In genomic region chr4:102599455-102599854, GRCh38 we compare ENCODE assay signal across 13 cellular contexts.
DNase-seq lines count a peak whose midpoint lies in the region; ATAC-seq and TF ChIP-seq lines count a peak whose summit lies in the region.
"Had no signal": no experiment of that assay in that cellular context is flagged by ENCODE, and none has a peak within 500 bp of the region (broad histone marks: within the 10 kb centered on the region; RNA-seq: fewer than 3 reads in every experiment).

No MANE protein-coding gene starts in this region.

- no peaks in the 10 kb centered on the region for H3K9me3 ChIP-seq in cardiac muscle cell (ENCODE audit: low read depth)
- no peaks in the 10 kb centered on the region for H3K9me3 ChIP-seq in thymus (ENCODE audit: control insufficient read depth)

- DNase-seq in cardiac muscle cell (ENCODE audit: low read depth in 1 of 2, low spot score in 1 of 2) (no peak), Right ventricle myocardium inferior (ENCODE audit: missing footprints) (no peak), immature natural killer cell (no peak), epidermal melanocyte (ENCODE audit: insufficient read length, low spot score) (no peak), pons (ENCODE audit: low spot score) (no peak)
- DNase-seq in activated naive CD8-positive, alpha-beta T cell treated with anti-CD3 and anti-CD28 coated beads, Interleukin-2, amount 50 U/mL, for 24 hours: no peak
- DNase-seq: dorsolateral prefrontal cortex, NCI-H1105 treated with DMSO at 0.1 percent for 48 hours, occipital lobe, SHP77 treated with DMSO at 0.1 percent for 48 hours had no signal

- H3K4me3 ChIP-seq in cardiac muscle cell (no peak overlapping the region), thymus (ENCODE audit: low read length) (no peak overlapping the region)
- H3K4me3 ChIP-seq: dorsolateral prefrontal cortex had no signal

- peak overlapping the region; percentile 98 for H3K27ac ChIP-seq in cardiac muscle cell
- peak overlapping the region; percentile 31 for H3K27ac ChIP-seq in thymus (ENCODE audit: low read depth)

- H3K27me3 ChIP-seq in cardiac muscle cell (no peaks in the 10 kb centered on the region), thymus (ENCODE audit: control insufficient read depth, insufficient read depth) (no peaks in the 10 kb centered on the region)
- H3K27me3 ChIP-seq: dorsolateral prefrontal cortex had no signal

- H3K36me3 ChIP-seq in cardiac muscle cell (peaks cover 10% of the 10 kb centered on the region), thymus (ENCODE audit: control insufficient read depth, insufficient read depth) (no peaks in the 10 kb centered on the region)

- no peak for ATAC-seq in Right ventricle myocardium inferior
- ATAC-seq in HG03025 (IDR thresholded peaks at IDR 0.05; ENCODE audit: low FRiP score, unreplicated experiment): peak; percentile 24
- ATAC-seq in activated naive CD8-positive, alpha-beta T cell treated with anti-CD3 and anti-CD28 coated beads, Interleukin-2, amount 50 U/mL, for 24 hours: peak; percentile 4
- ATAC-seq: WTC11 had no signal

- peaks cover 52% of the 10 kb centered on the region for H3K4me1 ChIP-seq in cardiac muscle cell (ENCODE audit: low read depth)
- H3K4me1 ChIP-seq in thymus (ENCODE audit: control insufficient read depth, insufficient read depth, low read length): peaks cover 11% of the 10 kb centered on the region

- no peaks in the 10 kb centered on the region for H3K27me3 Mint-ChIP-seq in activated naive CD8-positive, alpha-beta T cell treated with anti-CD3 and anti-CD28 coated beads, Interleukin-2, amount 50 U/mL, for 24 hours
- H3K27me3 Mint-ChIP-seq in immature natural killer cell (ENCODE audit: low read depth in 3 of 3): no peaks in the 10 kb centered on the region

- H3K4me1 Mint-ChIP-seq in activated naive CD8-positive, alpha-beta T cell treated with anti-CD3 and anti-CD28 coated beads, Interleukin-2, amount 50 U/mL, for 24 hours: peaks cover 75% of the 10 kb centered on the region
- H3K4me1 Mint-ChIP-seq in immature natural killer cell: peaks cover 21 to 27% of the 10 kb centered on the region in 2 donors
- H3K4me1 Mint-ChIP-seq: WTC11 had no signal

- intact Hi-C loops in Right ventricle myocardium inferior (cut with DNase I): loop anchor here (5.0 kb wide), 1 partner anchor 97 kb away; the partner anchor contains the start of gene NFKB1

- no peak for TF ChIP-seq CTCF in cardiac muscle cell (IDR thresholded peaks at IDR 0.05; ENCODE audit: low read depth, low read length)

- 91% methylated on average over 4 of the region's 4 CpGs for WGBS in thymus

- H3K9me3 Mint-ChIP-seq in activated naive CD8-positive, alpha-beta T cell treated with anti-CD3 and anti-CD28 coated beads, Interleukin-2, amount 50 U/mL, for 24 hours: no peaks in the 10 kb centered on the region
- no peaks in the 10 kb centered on the region for H3K9me3 Mint-ChIP-seq in immature natural killer cell
- H3K9me3 Mint-ChIP-seq: WTC11 had no signal

- peak overlapping the region; percentile 97 for H3K27ac Mint-ChIP-seq in activated naive CD8-positive, alpha-beta T cell treated with anti-CD3 and anti-CD28 coated beads, Interleukin-2, amount 50 U/mL, for 24 hours
- peak overlapping the region in 3 of 6 donors; percentile 3 to 55 (median 28) for H3K27ac Mint-ChIP-seq in immature natural killer cell
- H3K27ac Mint-ChIP-seq: WTC11 had no signal

- peak overlapping the region; percentile 64 for H3K4me3 Mint-ChIP-seq in activated naive CD8-positive, alpha-beta T cell treated with anti-CD3 and anti-CD28 coated beads, Interleukin-2, amount 50 U/mL, for 24 hours
- H3K4me3 Mint-ChIP-seq in immature natural killer cell: no peak overlapping the region
- H3K4me3 Mint-ChIP-seq: WTC11 had no signal

- H3K36me3 Mint-ChIP-seq in activated naive CD8-positive, alpha-beta T cell treated with anti-CD3 and anti-CD28 coated beads, Interleukin-2, amount 50 U/mL, for 24 hours (ENCODE audit: low read depth): peaks cover 84% of the 10 kb centered on the region
- H3K36me3 Mint-ChIP-seq in immature natural killer cell: peaks cover 37 to 64% (median 60%) of the 10 kb centered on the region in 3 donors
- H3K36me3 Mint-ChIP-seq: WTC11 had no signal
